In the genomic region with DNA sequence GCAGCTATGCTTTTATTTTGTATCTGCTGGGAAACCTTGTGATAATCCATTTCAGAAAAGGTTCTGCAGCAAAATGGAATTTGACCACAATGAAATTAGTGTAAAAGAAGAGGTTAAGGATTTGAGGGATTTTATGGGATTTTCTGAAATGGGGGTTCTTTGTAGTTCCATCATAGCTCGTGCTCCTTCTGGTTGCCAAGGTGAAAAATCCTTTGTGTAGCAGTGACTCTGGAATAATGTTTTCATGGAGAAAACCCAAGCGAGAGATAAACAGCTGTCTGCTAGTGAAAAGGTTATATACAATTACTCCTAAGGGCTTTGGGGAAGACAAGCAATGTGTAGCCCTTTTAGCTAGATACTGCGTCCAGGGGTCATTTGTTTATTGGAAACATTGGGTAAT, we compare ENCODE assay signal across 29 cellular contexts.
"Had no signal": no experiment of that assay in that cellular context is flagged by ENCODE, and none has a peak within 500 bp of the region (broad histone marks: within the 10 kb centered on the region; RNA-seq: fewer than 3 reads in every experiment).

No MANE protein-coding gene starts in this region.

- H3K4me3 ChIP-seq: ovary, psoas muscle, right lobe of liver, sigmoid colon, stomach, thoracic aorta, thyroid gland, tibial nerve, upper lobe of left lung, vagina had no signal

- H3K4me1 Mint-ChIP-seq: naive thymus-derived CD4-positive, alpha-beta T cell; natural killer cell; nephron; stimulated activated effector memory CD8-positive, alpha-beta T cell treated with anti-CD3 and anti-CD28 coated beads, Interleukin-12 subunit alpha, Interleukin-12 subunit beta, amount 100 ng/mL, for 72 hours; stimulated activated naive B cell treated with anti-CD40 and anti-IgM and Interleukin-4, amounts not matched to agents 10 μg/mL and 1 μg/mL and 100 μg/mL, for 72 hours had no signal

- H3K36me3 ChIP-seq: ovary, right lobe of liver, sigmoid colon, stomach, thoracic aorta, thyroid gland, tibial nerve, upper lobe of left lung, vagina had no signal

- H3K27me3 ChIP-seq: ovary, right lobe of liver, sigmoid colon, stomach, thyroid gland, tibial nerve, upper lobe of left lung, vagina had no signal

- H3K9me3 Mint-ChIP-seq: nephron had no signal

- H3K4me3 Mint-ChIP-seq: naive thymus-derived CD4-positive, alpha-beta T cell; natural killer cell; nephron; neural crest cell; stimulated activated effector memory CD8-positive, alpha-beta T cell treated with anti-CD3 and anti-CD28 coated beads, Interleukin-12 subunit alpha, Interleukin-12 subunit beta, amount 100 ng/mL, for 72 hours; stimulated activated naive B cell treated with anti-CD40 and anti-IgM and Interleukin-4, amounts not matched to agents 10 μg/mL and 1 μg/mL and 100 μg/mL, for 72 hours; stimulated activated naive CD8-positive, alpha-beta T cell treated with anti-CD3 and anti-CD28 coated beads, Interleukin-15, Interleukin-2, amounts not matched to agents 100 ng/mL and 50 ng/mL, for 24 hours had no signal

- H3K9ac ChIP-seq: parathyroid adenoma had no signal

- ATAC-seq: naive thymus-derived CD4-positive, alpha-beta T cell; natural killer cell; psoas muscle; right cardiac atrium; right lobe of liver; stimulated activated effector memory CD8-positive, alpha-beta T cell treated with anti-CD3 and anti-CD28 coated beads, Interleukin-12 subunit alpha, Interleukin-12 subunit beta, amount 100 ng/mL, for 72 hours; stimulated activated naive B cell treated with anti-CD40 and anti-IgM and Interleukin-4, amounts not matched to agents 10 μg/mL and 1 μg/mL and 100 μg/mL, for 72 hours had no signal

- DNase-seq: naive thymus-derived CD4-positive, alpha-beta T cell; natural killer cell; occipital lobe; ovary; posterior cingulate gyrus; psoas muscle; right cardiac atrium; right lobe of liver; sigmoid colon; small intestine; stimulated activated CD4-positive, alpha-beta T cell treated with anti-CD3 and anti-CD28 coated beads, Interleukin-15, amount 100 ng/mL, for 24 hours; stimulated activated CD4-positive, alpha-beta T cell treated with anti-CD3 and anti-CD28 coated beads, Interleukin-2, amount 100 ng/mL, for 24 hours; stimulated activated CD4-positive, alpha-beta T cell treated with anti-CD3 and anti-CD28 coated beads, Interleukin-2, amount 100 ng/mL, for 48 hours; stimulated activated CD4-positive, alpha-beta T cell treated with anti-CD3 and anti-CD28 coated beads, Interleukin-4, amount 100 ng/mL, for 24 hours; stimulated activated naive B cell treated with anti-CD40 and anti-IgM and Interleukin-4, amounts not matched to agents 10 μg/mL and 1 μg/mL and 100 μg/mL, for 72 hours; stimulated activated naive CD4-positive, alpha-beta T cell treated with Interleukin-2 at 50 U/mL for 16 hours; stomach; thyroid gland; trophoblast cell; upper lobe of left lung had no signal

- H3K79me2 ChIP-seq: parathyroid adenoma had no signal

- H3K27ac Mint-ChIP-seq: naive thymus-derived CD4-positive, alpha-beta T cell; natural killer cell; nephron; progenitor cell of endocrine pancreas; stimulated activated effector memory CD8-positive, alpha-beta T cell treated with anti-CD3 and anti-CD28 coated beads, Interleukin-12 subunit alpha, Interleukin-12 subunit beta, amount 100 ng/mL, for 72 hours; stimulated activated naive B cell treated with anti-CD40 and anti-IgM and Interleukin-4, amounts not matched to agents 10 μg/mL and 1 μg/mL and 100 μg/mL, for 72 hours; stimulated activated naive CD8-positive, alpha-beta T cell treated with anti-CD3 and anti-CD28 coated beads, Interleukin-15, Interleukin-2, amounts not matched to agents 100 ng/mL and 50 ng/mL, for 24 hours had no signal

- H2AFZ ChIP-seq: parathyroid adenoma had no signal

- H3K36me3 Mint-ChIP-seq: natural killer cell; stimulated activated effector memory CD8-positive, alpha-beta T cell treated with anti-CD3 and anti-CD28 coated beads, Interleukin-12 subunit alpha, Interleukin-12 subunit beta, amount 100 ng/mL, for 72 hours; stimulated activated naive B cell treated with anti-CD40 and anti-IgM and Interleukin-4, amounts not matched to agents 10 μg/mL and 1 μg/mL and 100 μg/mL, for 72 hours had no signal

- H3K9me3 ChIP-seq: ovary, psoas muscle, right lobe of liver, sigmoid colon, stomach, thoracic aorta, thyroid gland, tibial nerve, upper lobe of left lung, vagina had no signal

- H3K4me1 ChIP-seq: parathyroid adenoma, psoas muscle, right lobe of liver, stomach, thyroid gland, tibial nerve, upper lobe of left lung had no signal

- H3K27ac ChIP-seq: ovary, parathyroid adenoma, psoas muscle, right lobe of liver, sigmoid colon, stomach, thoracic aorta, thyroid gland, tibial nerve, upper lobe of left lung, vagina had no signal

- H3K27me3 Mint-ChIP-seq: progenitor cell of endocrine pancreas; stimulated activated naive B cell treated with anti-CD40 and anti-IgM and Interleukin-4, amounts not matched to agents 10 μg/mL and 1 μg/mL and 100 μg/mL, for 72 hours; stimulated activated naive CD8-positive, alpha-beta T cell treated with anti-CD3 and anti-CD28 coated beads, Interleukin-15, Interleukin-2, amounts not matched to agents 100 ng/mL and 50 ng/mL, for 24 hours had no signal
